Comparison of ENCODE assay signal across 15 cellular contexts in the genomic region with DNA sequence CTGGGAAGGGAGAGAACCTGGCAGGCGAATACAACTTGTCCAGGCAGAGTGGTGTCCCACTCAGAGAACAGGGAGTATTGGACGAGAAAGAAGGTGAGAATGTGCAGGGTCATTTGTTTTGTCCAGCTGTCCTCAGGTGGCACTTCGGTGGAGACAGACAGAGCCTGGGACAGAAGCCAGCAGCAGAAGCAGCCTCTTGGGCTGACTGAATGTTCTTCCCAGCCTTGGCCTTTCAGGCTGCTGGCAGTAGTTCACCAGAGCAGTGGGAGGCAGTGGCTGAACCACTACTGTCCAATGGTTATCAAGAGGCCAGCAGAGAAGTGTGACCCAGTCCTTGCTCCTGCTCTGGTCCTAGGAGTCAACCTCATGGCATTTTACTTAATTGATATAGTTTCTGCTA.
A peak's percentile ranks its signal among the peaks of the same experiment; 100 is the strongest.
DNase-seq lines count a peak whose midpoint lies in the region; ATAC-seq and TF ChIP-seq lines count a peak whose summit lies in the region.
"Had no signal": no experiment of that assay in that cellular context is flagged by ENCODE, and none has a peak within 500 bp of the region (broad histone marks: within the 10 kb centered on the region; RNA-seq: fewer than 3 reads in every experiment).

No MANE protein-coding gene starts in this region.

- no peak overlapping the region for H2AK5ac ChIP-seq in mesenchymal stem cell (ENCODE audit: low read length, severe bottlenecking)

- intact Hi-C loops in Right ventricle myocardium inferior (cut with DNase I) = no loop called here
- intact Hi-C loops in heart left ventricle (cut with DNase I) = no loop called here

- ATAC-seq in Right ventricle myocardium inferior (peak; percentile 79), heart left ventricle (peak; percentile 46 to 93 (median 67))

- H3K23ac ChIP-seq in mesenchymal stem cell (ENCODE audit: low read length in 2 of 2) = no peak overlapping the region

- no peak overlapping the region for H3K4me2 ChIP-seq in mesenchymal stem cell (ENCODE audit: low read length, poor library complexity, severe bottlenecking)
- H3K4me2 ChIP-seq: BLaER1 had no signal

- no peak overlapping the region for H2BK5ac ChIP-seq in mesenchymal stem cell (ENCODE audit: low read depth, low read length, poor library complexity, severe bottlenecking)

- H2AFZ ChIP-seq in mesenchymal stem cell (ENCODE audit: low read depth, low read length) = no peak overlapping the region
- H2AFZ ChIP-seq: GM23248 had no signal

- H3K18ac ChIP-seq in mesenchymal stem cell (ENCODE audit: low read depth in 1 of 2, low read length in 2 of 2) = no peak overlapping the region

- H4K91ac ChIP-seq in mesenchymal stem cell (ENCODE audit: low read length) = peak overlapping the region; percentile 29

- no peak overlapping the region for H2BK120ac ChIP-seq in mesenchymal stem cell (ENCODE audit: low read depth, low read length)

- 45 to 58% (median 50%) methylated on average over 3 of the region's 3 CpGs for WGBS in heart left ventricle, 4 donors
- 78% methylated on average over 3 of the region's 3 CpGs for WGBS in mesenchymal stem cell

- no peak for DNase-seq in Right ventricle myocardium inferior (ENCODE audit: missing footprints)
- no peak for DNase-seq in right atrium auricular region (ENCODE audit: low spot score)
- DNase-seq in heart left ventricle = peak in 2 of 5 donors; percentile 42 to 56
- no peak for DNase-seq in mesenchymal stem cell
- DNase-seq in kidney tubule cell (ENCODE audit: low spot score) = no peak
- no peak for DNase-seq in activated gamma-delta T cell treated with Interleukin-2 at 50 U/mL for 16 hours
- no peak for DNase-seq in stimulated activated naive CD4-positive, alpha-beta T cell (lab: John Stamatoyannopoulos, UW)
- DNase-seq in BE2C = no peak
- DNase-seq: Caco-2; CD8-positive, alpha-beta memory T cell; DND-41; GF-D8; GM23248 had no signal

- H3K4ac ChIP-seq in mesenchymal stem cell (ENCODE audit: low read depth in 1 of 2, low read length in 2 of 2) = no peak overlapping the region

- no peaks in the 10 kb centered on the region for H3K9me3 ChIP-seq in right atrium auricular region
- no peaks in the 10 kb centered on the region for H3K9me3 ChIP-seq in heart left ventricle
- H3K9me3 ChIP-seq in mesenchymal stem cell (ENCODE audit: control insufficient read depth, low read length) = no peaks in the 10 kb centered on the region
- H3K9me3 ChIP-seq in BE2C = no peaks in the 10 kb centered on the region
- H3K9me3 ChIP-seq: BLaER1, Caco-2 had no signal

- H3K36me3 ChIP-seq in right atrium auricular region = no peaks in the 10 kb centered on the region
- H3K36me3 ChIP-seq in heart left ventricle = no peaks in the 10 kb centered on the region
- peaks cover 0 to 5% of the 10 kb centered on the region in 2 experiments for H3K36me3 ChIP-seq in mesenchymal stem cell (ENCODE audit: control insufficient read depth in 1 of 2, insufficient read depth in 2 of 2, low read depth in 1 of 2, low read length in 2 of 2)
- peaks cover 23% of the 10 kb centered on the region for H3K36me3 ChIP-seq in BE2C

- H3K79me1 ChIP-seq in mesenchymal stem cell (replicated peaks; ENCODE audit: low read length, poor library complexity, severe bottlenecking) = no peaks in the 10 kb centered on the region

- peak overlapping the region; percentile 33 for H4K8ac ChIP-seq in mesenchymal stem cell (ENCODE audit: low read length)

- no peak overlapping the region for H3K9ac ChIP-seq in mesenchymal stem cell (ENCODE audit: low read length)
- H3K9ac ChIP-seq: BLaER1, GM23248 had no signal

- H3K14ac ChIP-seq in mesenchymal stem cell (ENCODE audit: low read length in 2 of 2) = no peak overlapping the region

- H2BK15ac ChIP-seq in mesenchymal stem cell (ENCODE audit: low read depth, poor library complexity, severe bottlenecking) = no peak overlapping the region

- H3K4me3 ChIP-seq in right atrium auricular region (no peak overlapping the region), heart left ventricle (no peak overlapping the region), mesenchymal stem cell (ENCODE audit: insufficient read depth in 1 of 2, low read depth in 1 of 2, low read length in 2 of 2) (no peak overlapping the region), BE2C (ENCODE audit: low read depth, low read length) (no peak overlapping the region)
- H3K4me3 ChIP-seq: BLaER1, GM23248 had no signal

- H3K27ac ChIP-seq in right atrium auricular region (no peak overlapping the region), heart left ventricle (no peak overlapping the region), mesenchymal stem cell (ENCODE audit: low read length, poor library complexity, severe bottlenecking) (no peak overlapping the region)
- H3K27ac ChIP-seq: 22Rv1, BLaER1, GM23248 had no signal

- H2BK12ac ChIP-seq in mesenchymal stem cell (ENCODE audit: low read length in 2 of 2) = no peak overlapping the region

- H3K27me3 ChIP-seq in right atrium auricular region (no peaks in the 10 kb centered on the region), heart left ventricle (peaks cover 0 to 15% (median 0%) of the 10 kb centered on the region in 9 donors), mesenchymal stem cell (ENCODE audit: control insufficient read depth in 1 of 2, insufficient read depth in 1 of 2, low read length in 2 of 2) (no peaks in the 10 kb centered on the region), BE2C (no peaks in the 10 kb centered on the region)
- H3K27me3 ChIP-seq: BLaER1 had no signal

- TF ChIP-seq CTCF in right atrium auricular region (IDR thresholded peaks at IDR 0.05) (no peak), heart left ventricle (IDR thresholded peaks at IDR 0.05) (no peak), BE2C (IDR thresholded peaks at IDR 0.05; ENCODE audit: low read depth, low read length) (no peak)

- no peak for TF ChIP-seq POLR2A in heart left ventricle (IDR thresholded peaks at IDR 0.05)

- H3K4me1 ChIP-seq in right atrium auricular region (no peaks in the 10 kb centered on the region), heart left ventricle (peaks cover 0 to 5% (median 0%) of the 10 kb centered on the region in 12 donors), mesenchymal stem cell (ENCODE audit: control insufficient read depth, insufficient read depth, low read depth, low read length) (no peaks in the 10 kb centered on the region), BE2C (peaks cover 8% of the 10 kb centered on the region)
- H3K4me1 ChIP-seq: BLaER1, Caco-2 had no signal
